ENCODE assay signal across 13 cellular contexts in genomic region chr20:62666736-62667529, GRCh38. TPM values are rescaled to one million over a fixed set of nuclear protein-coding genes. Genes with fewer than 3 reads are reported as not detected.
A peak's percentile ranks its signal among the peaks of the same experiment; 100 is the strongest.
DNase-seq lines count a peak whose midpoint lies in the region; ATAC-seq and TF ChIP-seq lines count a peak whose summit lies in the region.
"Had no signal": no experiment of that assay in that cellular context is flagged by ENCODE, and none has a peak within 500 bp of the region (broad histone marks: within the 10 kb centered on the region; RNA-seq: fewer than 3 reads in every experiment).

No MANE protein-coding gene starts in this region.

- intact Hi-C loops in ascending aorta (cut with DNase I): no loop called here

- H3K36me3 ChIP-seq in ascending aorta (no peaks in the 10 kb centered on the region), suprapubic skin (no peaks in the 10 kb centered on the region), mesenchymal stem cell (ENCODE audit: control insufficient read depth in 1 of 2, insufficient read depth in 2 of 2, low read depth in 1 of 2, low read length in 2 of 2) (peaks cover 0 to 73% of the 10 kb centered on the region in 2 experiments)
- H3K36me3 ChIP-seq: vagina had no signal

- no peaks in the 10 kb centered on the region for H3K4me1 ChIP-seq in ascending aorta
- peaks cover 30% of the 10 kb centered on the region for H3K4me1 ChIP-seq in suprapubic skin
- H3K4me1 ChIP-seq in mesenchymal stem cell (ENCODE audit: control insufficient read depth, insufficient read depth, low read depth, low read length): peaks cover 28% of the 10 kb centered on the region
- H3K4me1 ChIP-seq: vagina had no signal

- H3K14ac ChIP-seq in mesenchymal stem cell (ENCODE audit: low read length in 2 of 2): no peak overlapping the region

- H3K9ac ChIP-seq in mesenchymal stem cell (ENCODE audit: low read length): no peak overlapping the region

- TF ChIP-seq CTCF in ascending aorta (IDR thresholded peaks at IDR 0.05): no peak
- TF ChIP-seq CTCF in suprapubic skin (IDR thresholded peaks at IDR 0.05): no peak

- no peak overlapping the region for H3K4me2 ChIP-seq in mesenchymal stem cell (ENCODE audit: low read length, poor library complexity, severe bottlenecking)

- no peak overlapping the region for H2BK15ac ChIP-seq in mesenchymal stem cell (ENCODE audit: low read depth, poor library complexity, severe bottlenecking)

- no peak for TF ChIP-seq EP300 in suprapubic skin (IDR thresholded peaks at IDR 0.05)

- H2BK12ac ChIP-seq in mesenchymal stem cell (ENCODE audit: low read length in 2 of 2): no peak overlapping the region

- H3K18ac ChIP-seq in mesenchymal stem cell (ENCODE audit: low read depth in 1 of 2, low read length in 2 of 2): no peak overlapping the region

- TF ChIP-seq POLR2A in suprapubic skin (IDR thresholded peaks at IDR 0.05): no peak

- ATAC-seq in HG02571 (IDR thresholded peaks at IDR 0.05; ENCODE audit: unreplicated experiment): no peak

- H2BK120ac ChIP-seq in mesenchymal stem cell (ENCODE audit: low read depth, low read length): no peak overlapping the region

- no peak overlapping the region for H4K91ac ChIP-seq in mesenchymal stem cell (ENCODE audit: low read length)

- no peak overlapping the region for H2AK5ac ChIP-seq in mesenchymal stem cell (ENCODE audit: low read length, severe bottlenecking)

- H3K27ac ChIP-seq in ascending aorta: no peak overlapping the region
- peak overlapping the region; percentile 48 for H3K27ac ChIP-seq in suprapubic skin
- no peak overlapping the region for H3K27ac ChIP-seq in mesenchymal stem cell (ENCODE audit: low read length, poor library complexity, severe bottlenecking)
- H3K27ac ChIP-seq: vagina had no signal

- no peaks in the 10 kb centered on the region for H3K79me1 ChIP-seq in mesenchymal stem cell (replicated peaks; ENCODE audit: low read length, poor library complexity, severe bottlenecking)

- 51% methylated on average over 22 of the region's 27 CpGs for WGBS in suprapubic skin
- WGBS in mesenchymal stem cell: 78% methylated on average over 27 of the region's 27 CpGs

- H3K9me3 ChIP-seq in ascending aorta (no peaks in the 10 kb centered on the region), suprapubic skin (no peaks in the 10 kb centered on the region), mesenchymal stem cell (ENCODE audit: control insufficient read depth, low read length) (no peaks in the 10 kb centered on the region)
- H3K9me3 ChIP-seq: vagina had no signal

- no peak overlapping the region for H4K8ac ChIP-seq in mesenchymal stem cell (ENCODE audit: low read length)

- no peak overlapping the region for H2AFZ ChIP-seq in mesenchymal stem cell (ENCODE audit: low read depth, low read length)

- DNase-seq in NCI-H146 (lab: John Stamatoyannopoulos, UW) (peak; percentile 23), NCI-H146 treated with DMSO at 0.1 percent for 48 hours (lab: John Stamatoyannopoulos, UW; ENCODE audit: unreplicated experiment) (no peak), ascending aorta (ENCODE audit: low spot score in 2 of 2) (peak; percentile 58 to 78), hypothalamus (lab: John Stamatoyannopoulos, UW) (peak in 28 of 51 donors; percentile 6 to 78 (median 40)), suprapubic skin (ENCODE audit: low spot score in 2 of 2) (no peak), activated T-cell treated with anti-CD3 and anti-CD28 coated beads for 4 hours (no peak), mesenchymal stem cell (no peak)
- DNase-seq: ACHN; activated CD4-positive, alpha-beta T cell treated with anti-CD3 and anti-CD28 coated beads, Interleukin-2, amount 50 U/mL, for 4 hours; OCI-M1; stimulated activated CD4-positive, alpha-beta T cell treated with anti-CD3 and anti-CD28 coated beads, Interleukin-4, amount 100 ng/mL, for 24 hours had no signal

- no peak overlapping the region for H3K4ac ChIP-seq in mesenchymal stem cell (ENCODE audit: low read depth in 1 of 2, low read length in 2 of 2)

- H2BK5ac ChIP-seq in mesenchymal stem cell (ENCODE audit: low read depth, low read length, poor library complexity, severe bottlenecking): no peak overlapping the region

- H3K4me3 ChIP-seq in ascending aorta (no peak overlapping the region), suprapubic skin (no peak overlapping the region), mesenchymal stem cell (ENCODE audit: insufficient read depth in 1 of 2, low read depth in 1 of 2, low read length in 2 of 2) (no peak overlapping the region)
- H3K4me3 ChIP-seq: vagina had no signal

- H3K27me3 ChIP-seq in ascending aorta (no peaks in the 10 kb centered on the region), suprapubic skin (peaks cover 10% of the 10 kb centered on the region), mesenchymal stem cell (ENCODE audit: control insufficient read depth in 1 of 2, insufficient read depth in 1 of 2, low read length in 2 of 2) (peaks cover 0 to 3% of the 10 kb centered on the region in 2 experiments)
- H3K27me3 ChIP-seq: vagina had no signal

- H3K23ac ChIP-seq in mesenchymal stem cell (ENCODE audit: low read length in 2 of 2): no peak overlapping the region

RNA-seq across cellular contexts. Expression of gene SLCO4A1, which starts 24.6 kb away (rescaled TPM):
- total RNA-seq in ascending aorta (160 TPM), suprapubic skin (10 to 100 TPM; 50.2 to 59.1 (median 52.7) TPM)
- not detected for polyA plus RNA-seq in mesenchymal stem cell (2013, experiment 1 of 2)
- not detected for polyA plus RNA-seq in mesenchymal stem cell (2013, experiment 2 of 2)

RNA-seq across cellular contexts. Expression of gene NTSR1, which starts 41.7 kb away (rescaled TPM):
- total RNA-seq in ascending aorta (not detected), suprapubic skin (under 1 TPM in 2 of 4 donors, not detected in 2; 0.16 to 0.55 TPM)
- 0.01 TPM for polyA plus RNA-seq in mesenchymal stem cell (2013, experiment 1 of 2)
- 0.07 TPM for polyA plus RNA-seq in mesenchymal stem cell (2013, experiment 2 of 2)

Comparison
In these comparisons a context has a peak if more than half of its experiments do, and no peak if none do; other contexts are left out.
1. DNase-seq: peak in NCI-H146 (single experiment), ascending aorta (2 of 2) and hypothalamus (28 of 51); none in NCI-H146 treated with DMSO at 0.1 percent for 48 hours (single experiment), suprapubic skin (0 of 2), activated T-cell treated with anti-CD3 and anti-CD28 coated beads for 4 hours (single experiment) and mesenchymal stem cell (single experiment).